ENCODE assay signal across 16 cellular contexts in the genomic region with DNA sequence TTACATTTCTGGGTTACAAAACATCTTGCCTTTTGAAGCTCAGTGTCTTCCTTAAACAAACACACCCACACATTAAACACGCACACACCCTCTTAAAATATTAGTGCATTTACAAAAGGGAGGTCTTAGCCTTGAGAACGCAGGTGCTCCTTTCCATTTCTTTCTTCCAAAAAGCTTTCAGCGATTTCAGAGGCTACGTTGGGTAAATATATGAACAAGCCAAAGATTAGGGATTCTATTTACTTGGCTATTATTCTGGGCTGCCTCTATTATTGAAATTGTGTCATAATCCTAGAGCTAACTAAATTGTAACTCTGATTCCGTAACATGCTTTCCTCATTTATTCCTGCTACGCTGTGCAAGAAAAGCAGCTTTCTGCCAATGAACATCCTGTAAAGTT.
DNase-seq lines count a peak whose midpoint lies in the region; ATAC-seq and TF ChIP-seq lines count a peak whose summit lies in the region.
"Had no signal": no experiment of that assay in that cellular context is flagged by ENCODE, and none has a peak within 500 bp of the region (broad histone marks: within the 10 kb centered on the region; RNA-seq: fewer than 3 reads in every experiment).

No MANE protein-coding gene starts in this region.

- no peaks in the 10 kb centered on the region for H4K20me1 ChIP-seq in KMS-11 (ENCODE audit: insufficient read depth)

- no peak for TF ChIP-seq CTCF in KMS-11 (conservative IDR thresholded peaks at IDR 0.05; ENCODE audit: low read depth, low read length)
- TF ChIP-seq CTCF in omental fat pad (IDR thresholded peaks at IDR 0.05), result no peak
- TF ChIP-seq CTCF in CD14-positive monocyte (IDR thresholded peaks at IDR 0.05), result no peak

- no peaks in the 10 kb centered on the region for H3K79me2 ChIP-seq in KMS-11 (ENCODE audit: insufficient read depth, low read depth)

- no peak overlapping the region for H3K27ac ChIP-seq in KMS-11
- H3K27ac ChIP-seq: adrenal gland, C4-2B had no signal

- H2AFZ ChIP-seq in KMS-11 (ENCODE audit: low read depth), result no peak overlapping the region

- DNase-seq in NCI-H1417 (lab: John Stamatoyannopoulos, UW), result peak in 2 of 3 experiments; percentile 1 to 62
- DNase-seq in NCI-H1417 treated with DMSO at 0.1 percent for 48 hours (lab: John Stamatoyannopoulos, UW), result no peak
- DNase-seq in omental fat pad (ENCODE audit: low spot score), result no peak
- no peak for DNase-seq in NCI-H2029 (lab: John Stamatoyannopoulos, UW)
- no peak for DNase-seq in CD14-positive monocyte (ENCODE audit: low spot score)
- DNase-seq: adrenal gland, EL, hippocampal formation, MV-4-11, occipital lobe had no signal

- H3K4me1 Mint-ChIP-seq in activated T-helper 17 cell treated with anti-CD3 and anti-CD28 coated beads, Interleukin-2, amount 50 U/mL, for 72 hours, result peaks cover 25% of the 10 kb centered on the region
- no peaks in the 10 kb centered on the region for H3K4me1 Mint-ChIP-seq in CD14-positive monocyte

- H3K27me3 ChIP-seq in KMS-11 (ENCODE audit: insufficient read depth, low read depth), result no peaks in the 10 kb centered on the region
- H3K27me3 ChIP-seq: adrenal gland, tibial nerve had no signal

- H3K27me3 Mint-ChIP-seq in activated T-helper 17 cell treated with anti-CD3 and anti-CD28 coated beads, Interleukin-2, amount 50 U/mL, for 72 hours, result no peaks in the 10 kb centered on the region
- peaks cover 0 to 1% (median 0%) of the 10 kb centered on the region in 3 donors for H3K27me3 Mint-ChIP-seq in CD14-positive monocyte (ENCODE audit: low read depth in 3 of 3)
- H3K27me3 Mint-ChIP-seq: IgD-negative memory B cell had no signal

- intact Hi-C loops in CD14-positive monocyte (cut with micrococcal nuclease), result no loop called here

- H3K36me3 ChIP-seq in KMS-11 (ENCODE audit: insufficient read depth), result no peaks in the 10 kb centered on the region
- H3K36me3 ChIP-seq: adrenal gland, tibial nerve had no signal

- H3K9me3 Mint-ChIP-seq in activated T-helper 17 cell treated with anti-CD3 and anti-CD28 coated beads, Interleukin-2, amount 50 U/mL, for 72 hours, result no peaks in the 10 kb centered on the region
- no peaks in the 10 kb centered on the region for H3K9me3 Mint-ChIP-seq in CD14-positive monocyte
- H3K9me3 Mint-ChIP-seq: IgD-negative memory B cell had no signal

- no peak for ATAC-seq in activated T-helper 17 cell treated with anti-CD3 and anti-CD28 coated beads, Interleukin-2, amount 50 U/mL, for 72 hours (replicated peaks)
- ATAC-seq in omental fat pad (ENCODE audit: low FRiP score), result peak; percentile 8
- ATAC-seq in HG03354 (IDR thresholded peaks at IDR 0.05; ENCODE audit: poor library complexity, severe bottlenecking, unreplicated experiment), result no peak

- peak overlapping the region; percentile 16 for H3K27ac Mint-ChIP-seq in activated T-helper 17 cell treated with anti-CD3 and anti-CD28 coated beads, Interleukin-2, amount 50 U/mL, for 72 hours
- H3K27ac Mint-ChIP-seq in CD14-positive monocyte, result no peak overlapping the region

- no peaks in the 10 kb centered on the region for H3K36me3 Mint-ChIP-seq in activated T-helper 17 cell treated with anti-CD3 and anti-CD28 coated beads, Interleukin-2, amount 50 U/mL, for 72 hours (ENCODE audit: low read depth)
- H3K36me3 Mint-ChIP-seq in CD14-positive monocyte, result no peaks in the 10 kb centered on the region

- H3K4me1 ChIP-seq in KMS-11 (ENCODE audit: low read depth, poor library complexity, severe bottlenecking), result peaks cover 21% of the 10 kb centered on the region
- H3K4me1 ChIP-seq: adrenal gland, tibial nerve had no signal

- peak overlapping the region; percentile 51 for H3K4me3 Mint-ChIP-seq in activated T-helper 17 cell treated with anti-CD3 and anti-CD28 coated beads, Interleukin-2, amount 50 U/mL, for 72 hours
- no peak overlapping the region for H3K4me3 Mint-ChIP-seq in CD14-positive monocyte

- no peak overlapping the region for H3K4me3 ChIP-seq in KMS-11 (IDR thresholded peaks at IDR 0.05; ENCODE audit: insufficient read depth, low read depth, low read length)
- H3K4me3 ChIP-seq: adrenal gland, tibial nerve had no signal

- H3K4me2 ChIP-seq in KMS-11, result peak overlapping the region; percentile 25; the same call in 1 of the 2 replicates

- no peak overlapping the region for H3K9ac ChIP-seq in KMS-11

Comparison
In these comparisons a context has a peak if more than half of its experiments do, and no peak if none do; other contexts are left out.
1. DNase-seq: peak in NCI-H1417 (2 of 3); none in NCI-H1417 treated with DMSO at 0.1 percent for 48 hours (single experiment), omental fat pad (single experiment), NCI-H2029 (single experiment) and CD14-positive monocyte (single experiment).